ENCODE assay signal across 24 cellular contexts in the genomic region with DNA sequence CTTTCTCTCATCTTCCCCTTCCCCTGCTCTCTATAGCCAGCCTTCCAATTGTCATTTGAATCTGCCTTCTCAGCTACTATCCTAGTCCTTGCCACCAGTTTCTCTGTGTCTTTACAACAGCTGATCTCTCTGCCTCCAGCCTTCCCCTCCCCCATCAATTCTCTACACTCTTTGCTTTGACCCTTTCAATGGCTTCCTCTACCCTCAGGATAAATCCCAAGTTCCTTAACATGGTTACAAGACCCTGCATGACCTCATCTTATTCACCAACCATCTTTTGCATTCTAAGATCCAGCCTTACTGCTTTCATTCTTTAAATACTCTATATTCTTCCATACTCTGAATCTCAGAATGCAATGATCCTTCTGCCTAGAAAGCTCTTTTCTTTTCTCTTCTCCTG.
"Had no signal": no experiment of that assay in that cellular context is flagged by ENCODE, and none has a peak within 500 bp of the region (broad histone marks: within the 10 kb centered on the region; RNA-seq: fewer than 3 reads in every experiment).

No MANE protein-coding gene starts in this region.

- H3K27ac ChIP-seq: HL-60, PC-9, Peyer's patch, SJSA1, SK-N-MC had no signal

- H3K27me3 ChIP-seq: MG63, Peyer's patch, SJSA1 had no signal

- H3K9me3 ChIP-seq: MG63, Peyer's patch, SJSA1 had no signal

- FAIRE-seq: HTR-8/SVneo had no signal

- H2AFZ ChIP-seq: PC-9 had no signal

- H3K4me1 ChIP-seq: Peyer's patch had no signal

- DNase-seq: Karpas-422, KG1, MG63, NCI-H1092, NCI-H1105 treated with DMSO at 0.1 percent for 48 hours, NCI-H1417 treated with DMSO at 0.1 percent for 48 hours, NCI-H146, NCI-H1694 treated with DMSO at 0.1 percent for 48 hours, NCI-H1930, NCI-H2081, NCI-H2107, NCI-H2227 treated with DMSO at 0.1 percent for 48 hours, NCI-H524, NCI-H526 treated with DMSO at 0.1 percent for 48 hours, NCI-H774, OCI-M1, PC-9, Peyer's patch, Right ventricle myocardium superior, SIG-M5 had no signal

- H3K4me3 ChIP-seq: MG63, PC-9, Peyer's patch, SJSA1, SK-N-MC had no signal

- H3K4me2 ChIP-seq: PC-9 had no signal

- H3K36me3 ChIP-seq: MG63, Peyer's patch, SJSA1 had no signal
